In the genomic region with DNA sequence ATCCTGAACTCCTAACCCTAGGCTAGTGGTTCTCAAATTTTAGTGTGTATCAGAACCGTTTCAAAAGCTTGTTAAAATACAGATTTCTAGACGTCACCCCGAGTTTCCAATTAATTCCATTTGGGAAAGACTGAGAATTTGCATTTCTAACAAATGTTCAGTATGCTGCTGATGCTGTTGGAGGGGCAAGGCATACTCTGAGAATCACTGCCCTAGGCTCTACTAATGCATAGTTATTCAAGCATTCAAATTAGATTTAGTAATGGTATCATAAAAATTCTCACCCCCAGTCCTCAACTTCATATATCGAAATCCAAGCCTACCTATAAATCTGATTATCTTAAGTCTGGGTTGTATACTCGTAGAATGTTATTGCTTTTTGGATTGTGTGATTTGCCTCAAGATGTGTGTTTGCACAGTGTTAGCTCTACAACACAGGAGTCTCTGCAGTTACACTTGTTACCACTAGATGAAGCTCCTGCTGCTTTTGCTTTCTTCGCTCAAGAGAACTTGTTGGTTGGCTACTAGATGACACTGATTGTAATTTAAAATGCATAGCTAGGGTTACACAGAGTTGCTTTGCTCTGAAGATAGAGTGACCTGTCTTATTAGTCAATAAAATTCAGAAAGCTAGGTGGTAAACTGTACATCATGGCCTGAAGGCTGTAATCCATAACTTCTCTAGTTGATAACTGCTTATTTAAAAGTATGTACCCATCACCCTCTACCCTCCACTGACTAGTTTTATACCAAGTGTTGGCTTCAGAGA, we compare ENCODE assay signal across 8 cellular contexts. TPM values are rescaled to one million over a fixed set of nuclear protein-coding genes. Genes with fewer than 3 reads are reported as not detected.
A peak's percentile ranks its signal among the peaks of the same experiment; 100 is the strongest.
DNase-seq lines count a peak whose midpoint lies in the region; ATAC-seq lines count a peak whose summit lies in the region.

No MANE protein-coding gene starts in this region.

- intact Hi-C loops in activated naive CD4-positive, alpha-beta T cell treated with anti-CD3 and anti-CD28 coated beads for 36 hours (cut with micrococcal nuclease), result loop anchor here (1.0 to 10.0 kb wide), 8 partner anchors 89 to 524 kb away; a partner anchor contains a TSS

- no peaks in the 10 kb centered on the region for H3K9me3 Mint-ChIP-seq in activated naive CD4-positive, alpha-beta T cell treated with anti-CD3 and anti-CD28 coated beads for 36 hours
- H3K9me3 Mint-ChIP-seq in memory B cell, result no peaks in the 10 kb centered on the region

- peaks cover 54% of the 10 kb centered on the region for H3K4me1 Mint-ChIP-seq in activated naive CD4-positive, alpha-beta T cell treated with anti-CD3 and anti-CD28 coated beads for 36 hours (ENCODE audit: low read depth)
- peaks cover 31% of the 10 kb centered on the region for H3K4me1 Mint-ChIP-seq in memory B cell

- H3K36me3 Mint-ChIP-seq in activated naive CD4-positive, alpha-beta T cell treated with anti-CD3 and anti-CD28 coated beads for 36 hours (ENCODE audit: low read depth), result no peaks in the 10 kb centered on the region
- H3K36me3 Mint-ChIP-seq in memory B cell, result no peaks in the 10 kb centered on the region

- peak; percentile 39 for DNase-seq in activated naive CD4-positive, alpha-beta T cell treated with anti-CD3 and anti-CD28 coated beads for 36 hours
- DNase-seq in activated naive CD4-positive, alpha-beta T cell treated with anti-CD3 and anti-CD28 coated beads, Interleukin-2, amount 50 U/mL, for 16 hours, result no peak
- DNase-seq in HuH-7 (ENCODE audit: low spot score) (peak; percentile 33), RKO (ENCODE audit: low spot score) (peak; percentile 83), dermis blood vessel endothelial cell (peak; percentile 84), memory B cell (ENCODE audit: low spot score in 2 of 2) (peak in 1 of 2 donors; percentile 51)
- DNase-seq in effector CD4-positive, alpha-beta T cell, result no peak

- H3K4me3 Mint-ChIP-seq in activated naive CD4-positive, alpha-beta T cell treated with anti-CD3 and anti-CD28 coated beads for 36 hours, result no peak overlapping the region
- H3K4me3 Mint-ChIP-seq in memory B cell, result no peak overlapping the region

- ATAC-seq in GM21723 (IDR thresholded peaks at IDR 0.05; ENCODE audit: unreplicated experiment), result peak; percentile 75
- ATAC-seq in memory B cell (ENCODE audit: low read depth), result peak; percentile 77

- no peaks in the 10 kb centered on the region for H3K27me3 Mint-ChIP-seq in activated naive CD4-positive, alpha-beta T cell treated with anti-CD3 and anti-CD28 coated beads for 36 hours (ENCODE audit: low read depth)
- no peaks in the 10 kb centered on the region for H3K27me3 Mint-ChIP-seq in memory B cell

- H3K27ac Mint-ChIP-seq in activated naive CD4-positive, alpha-beta T cell treated with anti-CD3 and anti-CD28 coated beads for 36 hours, result peak overlapping the region; percentile 93
- peak overlapping the region; percentile 80 for H3K27ac Mint-ChIP-seq in memory B cell

- CTCF ChIA-PET in activated naive CD4-positive, alpha-beta T cell treated with anti-CD3 and anti-CD28 coated beads for 36 hours (lab: Charles Lee), result interaction anchor here (0.6 to 7.8 kb wide), 76 partner anchors 9 to 304 kb away, joined by 3 to 85 read pairs (median 5); a partner anchor contains a TSS

RNA-seq across cellular contexts. Expression of a gene that starts 7.5 kb away (rescaled TPM):
- 100 to 1,000 TPM; 108 to 111 TPM for total RNA-seq in activated naive CD4-positive, alpha-beta T cell treated with anti-CD3 and anti-CD28 coated beads for 36 hours
- total RNA-seq in dermis blood vessel endothelial cell, result 8.4 and 132 TPM in 2 replicates

Comparison
In these comparisons a context has a peak if more than half of its experiments do, and no peak if none do; other contexts are left out.
1. DNase-seq: peak in activated naive CD4-positive, alpha-beta T cell treated with anti-CD3 and anti-CD28 coated beads for 36 hours (single experiment), HuH-7 (single experiment), RKO (single experiment) and dermis blood vessel endothelial cell (single experiment); none in activated naive CD4-positive, alpha-beta T cell treated with anti-CD3 and anti-CD28 coated beads, Interleukin-2, amount 50 U/mL, for 16 hours (single experiment) and effector CD4-positive, alpha-beta T cell (single experiment).